Comparison of ENCODE assay signal across 14 cellular contexts in the genomic region with DNA sequence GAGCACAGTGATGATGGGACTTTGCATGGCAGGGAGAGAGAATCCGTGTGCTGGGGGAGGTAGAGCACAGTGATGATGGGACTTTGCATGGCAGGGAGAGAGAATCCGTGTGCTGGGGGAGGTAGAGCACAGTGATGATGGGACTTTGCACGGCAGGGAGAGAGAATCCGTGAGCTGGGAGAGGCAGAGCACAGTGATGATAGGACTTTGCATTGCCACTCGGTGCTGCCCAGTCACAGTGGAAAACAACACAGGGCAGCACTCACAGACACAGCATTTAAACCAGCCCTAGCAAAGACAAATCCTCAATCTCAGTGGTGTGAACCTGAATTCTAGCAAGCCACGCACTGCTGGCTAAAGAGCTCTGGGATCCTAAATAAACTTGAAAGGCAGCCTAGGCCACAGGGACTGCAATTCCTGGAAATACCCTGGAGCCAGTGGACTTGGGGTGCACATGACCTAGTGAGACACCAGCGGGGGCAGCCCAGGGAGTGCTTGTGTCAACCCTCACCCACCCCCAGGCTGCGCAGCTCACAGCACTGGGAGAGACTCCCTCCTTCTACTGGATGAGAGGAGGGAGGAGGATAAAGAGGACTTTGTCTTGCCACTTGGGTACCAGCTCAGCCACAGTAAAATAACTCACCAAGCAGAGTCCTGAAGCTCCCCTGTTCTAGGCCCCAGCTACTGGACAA.
"Had no signal": no experiment of that assay in that cellular context is flagged by ENCODE, and none has a peak within 500 bp of the region (broad histone marks: within the 10 kb centered on the region; RNA-seq: fewer than 3 reads in every experiment).

No MANE protein-coding gene starts in this region.

- H3K9me3 Mint-ChIP-seq: activated B cell treated with CpG ODN at 0.5 μM for 24 hours; activated CD4-positive, alpha-beta T cell treated with anti-CD3 and anti-CD28 coated beads, Interleukin-2, amount 10 ng/mL, durations not matched to agents 7 days and 5 days; activated naive CD4-positive, alpha-beta T cell treated with anti-CD3 and anti-CD28 coated beads, Interleukin-2, amount 10 ng/mL, durations not matched to agents 7 days and 5 days; activated T-helper 1 cell treated with anti-CD3 and anti-CD28 coated beads, Interleukin-12 subunit alpha, Interleukin-12 subunit beta, Interleukin-2, Interleukin-4 antibody, amounts not matched to agents 30 ng/mL and 10 ng/mL and 1 ng/mL, durations not matched to agents 14 hours and 24 hours and 36 hours; natural killer cell treated with Interleukin-12 subunit alpha and Interleukin-12 subunit beta and Interleukin-15 and Interleukin-18, amount 100 ng/mL, for 72 hours had no signal

- H3K27me3 ChIP-seq: ascending aorta, breast epithelium had no signal

- DNase-seq: activated B cell treated with CpG ODN at 0.5 μM for 24 hours; activated CD4-positive, alpha-beta T cell treated with anti-CD3 and anti-CD28 coated beads, Interleukin-2, amount 10 ng/mL, durations not matched to agents 7 days and 5 days; activated naive CD4-positive, alpha-beta T cell treated with anti-CD3 and anti-CD28 coated beads, Interleukin-2, amount 10 ng/mL, durations not matched to agents 7 days and 5 days; mesendoderm; nucleus accumbens; stimulated activated CD4-positive, alpha-beta T cell treated with anti-CD3 and anti-CD28 coated beads, Interleukin-1b, Interleukin-23, amount 100 ng/mL, for 48 hours had no signal

- H3K27me3 Mint-ChIP-seq: activated B cell treated with CpG ODN at 0.5 μM for 24 hours; activated CD4-positive, alpha-beta T cell treated with anti-CD3 and anti-CD28 coated beads, Interleukin-2, amount 10 ng/mL, durations not matched to agents 7 days and 5 days; activated naive CD4-positive, alpha-beta T cell treated with anti-CD3 and anti-CD28 coated beads, Interleukin-2, amount 10 ng/mL, durations not matched to agents 7 days and 5 days; natural killer cell treated with Interleukin-12 subunit alpha and Interleukin-12 subunit beta and Interleukin-15 and Interleukin-18, amount 100 ng/mL, for 72 hours had no signal

- H3K4me1 Mint-ChIP-seq: activated B cell treated with CpG ODN at 0.5 μM for 24 hours; activated CD4-positive, alpha-beta T cell treated with anti-CD3 and anti-CD28 coated beads, Interleukin-2, amount 10 ng/mL, durations not matched to agents 7 days and 5 days; activated naive CD4-positive, alpha-beta T cell treated with anti-CD3 and anti-CD28 coated beads, Interleukin-2, amount 10 ng/mL, durations not matched to agents 7 days and 5 days had no signal

- H3K4me3 ChIP-seq: ascending aorta, breast epithelium, tibial nerve had no signal

- ATAC-seq: esophagus mucosa; natural killer cell treated with Interleukin-12 subunit alpha and Interleukin-12 subunit beta and Interleukin-15 and Interleukin-18, amount 100 ng/mL, for 72 hours; sciatic nerve had no signal

- H3K36me3 ChIP-seq: ascending aorta, breast epithelium, tibial nerve had no signal

- H3K4me1 ChIP-seq: ascending aorta, breast epithelium had no signal

- FAIRE-seq: TTC549 had no signal

- H3K9me3 ChIP-seq: ascending aorta, breast epithelium, tibial nerve had no signal

- H3K27ac Mint-ChIP-seq: activated B cell treated with CpG ODN at 0.5 μM for 24 hours; activated CD4-positive, alpha-beta T cell treated with anti-CD3 and anti-CD28 coated beads, Interleukin-2, amount 10 ng/mL, durations not matched to agents 7 days and 5 days; activated naive CD4-positive, alpha-beta T cell treated with anti-CD3 and anti-CD28 coated beads, Interleukin-2, amount 10 ng/mL, durations not matched to agents 7 days and 5 days; activated T-helper 1 cell treated with anti-CD3 and anti-CD28 coated beads, Interleukin-12 subunit alpha, Interleukin-12 subunit beta, Interleukin-2, Interleukin-4 antibody, amounts not matched to agents 30 ng/mL and 10 ng/mL and 1 ng/mL, durations not matched to agents 14 hours and 24 hours and 36 hours; natural killer cell treated with Interleukin-12 subunit alpha and Interleukin-12 subunit beta and Interleukin-15 and Interleukin-18, amount 100 ng/mL, for 72 hours had no signal

- H3K4me3 Mint-ChIP-seq: activated B cell treated with CpG ODN at 0.5 μM for 24 hours; activated CD4-positive, alpha-beta T cell treated with anti-CD3 and anti-CD28 coated beads, Interleukin-2, amount 10 ng/mL, durations not matched to agents 7 days and 5 days; activated naive CD4-positive, alpha-beta T cell treated with anti-CD3 and anti-CD28 coated beads, Interleukin-2, amount 10 ng/mL, durations not matched to agents 7 days and 5 days; activated T-helper 1 cell treated with anti-CD3 and anti-CD28 coated beads, Interleukin-12 subunit alpha, Interleukin-12 subunit beta, Interleukin-2, Interleukin-4 antibody, amounts not matched to agents 30 ng/mL and 10 ng/mL and 1 ng/mL, durations not matched to agents 14 hours and 24 hours and 36 hours; natural killer cell treated with Interleukin-12 subunit alpha and Interleukin-12 subunit beta and Interleukin-15 and Interleukin-18, amount 100 ng/mL, for 72 hours had no signal

- H3K36me3 Mint-ChIP-seq: activated naive CD4-positive, alpha-beta T cell treated with anti-CD3 and anti-CD28 coated beads, Interleukin-2, amount 10 ng/mL, durations not matched to agents 7 days and 5 days; natural killer cell treated with Interleukin-12 subunit alpha and Interleukin-12 subunit beta and Interleukin-15 and Interleukin-18, amount 100 ng/mL, for 72 hours had no signal

- H3K27ac ChIP-seq: ascending aorta had no signal
